ENCODE assay signal across 33 cellular contexts in genomic region chr10:122765412-122765811, GRCh38.
DNase-seq lines count a peak whose midpoint lies in the region; ATAC-seq, FAIRE-seq and TF ChIP-seq lines count a peak whose summit lies in the region.
"Had no signal": no experiment of that assay in that cellular context is flagged by ENCODE, and none has a peak within 500 bp of the region (broad histone marks: within the 10 kb centered on the region; RNA-seq: fewer than 3 reads in every experiment).

No MANE protein-coding gene starts in this region.

- CTCF ChIA-PET in K562 (lab: Yijun Ruan, JAX; ENCODE audit: low intra/inter-chr PET ratio) = no interaction called here

- TF ChIP-seq EP300 in K562 (IDR thresholded peaks at IDR 0.05; ENCODE audit: low read length) = no peak

- no peak overlapping the region for H3K27ac ChIP-seq in K562 (ENCODE audit: extremely low read depth, low read depth, low read length)
- H3K27ac ChIP-seq in body of pancreas = no peak overlapping the region
- no peak overlapping the region for H3K27ac ChIP-seq in pancreas
- no peak overlapping the region for H3K27ac ChIP-seq in SJCRH30
- H3K27ac ChIP-seq: 22Rv1; A549; BLaER1; BLaER1 treated with 17β-estradiol and CSF1 and Interleukin-3, amounts not matched to agents 10 nM and 100 nM; C4-2B had no signal

- no peaks in the 10 kb centered on the region for H3K4me1 ChIP-seq in K562 (replicated peaks in 1 of 2; ENCODE audit: control insufficient read depth in 2 of 2, insufficient read depth in 2 of 2, low read length in 2 of 2)
- peaks cover 16% of the 10 kb centered on the region for H3K4me1 ChIP-seq in body of pancreas
- peaks cover 0 to 9% (median 5%) of the 10 kb centered on the region in 3 donors for H3K4me1 ChIP-seq in pancreas
- H3K4me1 ChIP-seq in SJCRH30 = no peaks in the 10 kb centered on the region
- H3K4me1 ChIP-seq: A549; BE2C; BLaER1; BLaER1 treated with 17β-estradiol and CSF1 and Interleukin-3, amounts not matched to agents 10 nM and 100 nM; Caco-2 had no signal

- no peak for TF ChIP-seq RAD21 in K562 (CRISPR knock-in tag; conservative IDR thresholded peaks at IDR 0.05 in 1 of 2, IDR thresholded peaks at IDR 0.05 in 1 of 2)

- POLR2A ChIA-PET in K562 (lab: Yijun Ruan, JAX) = no interaction called here

- H3K9me1 ChIP-seq in K562 (ENCODE audit: control insufficient read depth, insufficient read depth, low read length) = no peaks in the 10 kb centered on the region

- TF ChIP-seq CTCF in K562 (IDR thresholded peaks at IDR 0.05 in 2 of 3, conservative IDR thresholded peaks at IDR 0.05 in 1 of 3; ENCODE audit: insufficient read depth in 2 of 3, low read depth in 1 of 3, low read length in 3 of 3) = no peak
- no peak for TF ChIP-seq CTCF in body of pancreas (IDR thresholded peaks at IDR 0.05)
- TF ChIP-seq CTCF in pancreas (IDR thresholded peaks at IDR 0.05) = no peak

- intact Hi-C loops in K562 (cut with micrococcal nuclease) = no loop called here
- intact Hi-C loops in body of pancreas (cut with DNase I) = no loop called here
- intact Hi-C loops in pancreas (cut with DNase I) = no loop called here

- H3K9me3 ChIP-seq in K562 (replicated peaks; ENCODE audit: control insufficient read depth, insufficient read depth, low read depth, low read length) (no peaks in the 10 kb centered on the region), body of pancreas (no peaks in the 10 kb centered on the region), pancreas (no peaks in the 10 kb centered on the region), SJCRH30 (replicated peaks) (no peaks in the 10 kb centered on the region)
- H3K9me3 ChIP-seq: BE2C, Caco-2 had no signal

- no peak overlapping the region for H2AFZ ChIP-seq in K562 (ENCODE audit: low read depth, low read length)

- DNase-seq in K562 (ENCODE audit: extremely low read depth in 1 of 4, low spot score in 3 of 4) (no peak), body of pancreas (no peak), pancreas (no peak), COLO829 (ENCODE audit: low spot score) (no peak), NCI-H2029 (lab: John Stamatoyannopoulos, UW) (no peak), SJCRH30 (no peak)
- DNase-seq: 8988T; ACHN; AML-193; BE2C; C1 segment of cervical spinal cord; Caco-2; Calu3; CD4-positive, alpha-beta memory T cell; CD4-positive, alpha-beta T cell; CD4-positive, CD25-positive, alpha-beta regulatory T cell; CD8-positive, alpha-beta memory T cell; CD8-positive, alpha-beta T cell; COR-L47; DMS 273 treated with DMSO at 0.1 percent for 48 hours; DMS153; DMS53; DMS79; DMS79 treated with DMSO at 0.1 percent for 48 hours; DND-41; EL had no signal

- no peaks in the 10 kb centered on the region; a peak in 1 of 5 replicates for H3K27me3 ChIP-seq in K562 (ENCODE audit: control insufficient read depth in 2 of 2, insufficient read depth in 2 of 2, low read length in 2 of 2)
- no peaks in the 10 kb centered on the region for H3K27me3 ChIP-seq in body of pancreas
- H3K27me3 ChIP-seq in pancreas = no peaks in the 10 kb centered on the region
- no peaks in the 10 kb centered on the region for H3K27me3 ChIP-seq in SJCRH30
- H3K27me3 ChIP-seq: BE2C; BLaER1; BLaER1 treated with 17β-estradiol and CSF1 and Interleukin-3, amounts not matched to agents 10 nM and 100 nM had no signal

- ATAC-seq in K562 = no peak
- ATAC-seq in body of pancreas = peak; percentile 52
- ATAC-seq in pancreas = peak; percentile 52 to 87 (median 72)
- ATAC-seq: A549; CD8-positive, alpha-beta T cell had no signal

- H4K20me1 ChIP-seq in K562 (replicated peaks; ENCODE audit: control insufficient read depth, insufficient read depth, low read length) = no peaks in the 10 kb centered on the region
- H4K20me1 ChIP-seq: BLaER1; BLaER1 treated with 17β-estradiol and CSF1 and Interleukin-3, amounts not matched to agents 10 nM and 100 nM had no signal

- 5% methylated on average over 2 of the region's 2 CpGs for WGBS in K562 (ENCODE audit: insufficient coverage, low coverage, missing lambda C conversion rate)
- 22 to 27% methylated on average over 2 of the region's 2 CpGs for WGBS in body of pancreas, 2 donors
- 11 to 14% methylated on average over 2 of the region's 2 CpGs for WGBS in pancreas, 2 donors

- in situ Hi-C loops in K562 (cut with MboI) = no loop called here

- no peak overlapping the region for H3K4me2 ChIP-seq in K562 (ENCODE audit: insufficient read depth, low read length)
- H3K4me2 ChIP-seq: A549; BLaER1; BLaER1 treated with 17β-estradiol and CSF1 and Interleukin-3, amounts not matched to agents 10 nM and 100 nM had no signal

- FAIRE-seq in K562 (lab: Jason Lieb, UNC) = no peak
- no peak for FAIRE-seq in pancreas (lab: Jason Lieb, UNC)
- FAIRE-seq: A204.1, A549, D721Med had no signal

- no peak overlapping the region for H3K4me3 ChIP-seq in K562
- no peak overlapping the region for H3K4me3 ChIP-seq in body of pancreas
- no peak overlapping the region for H3K4me3 ChIP-seq in pancreas
- no peak overlapping the region for H3K4me3 ChIP-seq in SJCRH30
- H3K4me3 ChIP-seq: A549; BLaER1; BLaER1 treated with 17β-estradiol and CSF1 and Interleukin-3, amounts not matched to agents 10 nM and 100 nM had no signal

- H3K36me3 ChIP-seq in K562 (ENCODE audit: control insufficient read depth, insufficient read depth, low read length) = no peaks in the 10 kb centered on the region
- H3K36me3 ChIP-seq in body of pancreas (replicated peaks in 1 of 2; ENCODE audit: insufficient read depth in 1 of 2, low read depth in 2 of 2) = no peaks in the 10 kb centered on the region
- H3K36me3 ChIP-seq in pancreas = no peaks in the 10 kb centered on the region
- no peaks in the 10 kb centered on the region for H3K36me3 ChIP-seq in SJCRH30
- H3K36me3 ChIP-seq: BE2C; BLaER1; BLaER1 treated with 17β-estradiol and CSF1 and Interleukin-3, amounts not matched to agents 10 nM and 100 nM had no signal

- TF ChIP-seq POLR2A in K562 (conservative IDR thresholded peaks at IDR 0.05) (no peak), body of pancreas (IDR thresholded peaks at IDR 0.05) (no peak)

- no peaks in the 10 kb centered on the region for H3K79me2 ChIP-seq in K562 (ENCODE audit: control insufficient read depth, insufficient read depth, low read length)

- BruUV-seq in K562 (replicated peaks; lab: Mats Ljungman, UMichigan) = no TSS peak

- H3K9ac ChIP-seq in K562 (ENCODE audit: insufficient read depth in 1 of 2, low read depth in 2 of 2, low read length in 2 of 2) = no peak overlapping the region
- H3K9ac ChIP-seq: BLaER1; BLaER1 treated with 17β-estradiol and CSF1 and Interleukin-3, amounts not matched to agents 10 nM and 100 nM had no signal

TF ChIP-seq in K562, 482 proteins besides CTCF, POLR2A, EP300 and RAD21:
- TF ChIP-seq HNRNPK (IDR thresholded peaks at IDR 0.05; ENCODE audit: low read depth, low read length, poor library complexity, severe bottlenecking) (no peak), ZBED1 (IDR thresholded peaks at IDR 0.05) (no peak), ZNF146 (CRISPR knock-in tag; IDR thresholded peaks at IDR 0.05; ENCODE audit: unreplicated experiment) (no peak), MTA3 (IDR thresholded peaks at IDR 0.05; ENCODE audit: borderline replicate concordance) (no peak), CC2D1A (IDR thresholded peaks at IDR 0.05) (no peak), MEIS2 (IDR thresholded peaks at IDR 0.05; ENCODE audit: partially characterized antibody) (peak; percentile 3), ARID4B (CRISPR knock-in tag; IDR thresholded peaks at IDR 0.05) (no peak)
